Comparison of ENCODE assay signal across 2 cellular contexts in the genomic region with DNA sequence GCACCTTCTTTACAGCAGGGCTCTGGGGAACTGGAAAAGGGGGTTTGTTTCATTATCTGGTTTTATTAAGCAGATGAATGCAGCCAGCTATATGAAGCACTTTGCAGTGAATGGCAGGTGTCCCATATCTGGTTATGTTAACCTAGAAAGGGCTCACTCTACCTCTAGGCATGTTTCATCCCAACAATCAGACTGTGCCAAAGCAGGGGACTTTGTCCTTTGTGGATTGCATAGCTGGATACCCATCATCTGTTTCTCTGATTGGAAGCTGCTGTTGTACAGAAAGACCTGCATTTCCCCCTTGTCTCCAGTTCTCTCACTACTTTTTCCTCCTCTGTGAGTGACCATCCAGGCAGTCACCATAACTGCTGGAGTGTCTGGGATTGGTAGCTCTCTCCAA.
TF ChIP-seq lines count a peak whose summit lies in the region.

No MANE protein-coding gene starts in this region.

TF ChIP-seq in liver, 16 proteins besides CTCF, POLR2A, EP300 and RAD21:
- TF ChIP-seq, protein P1, sequence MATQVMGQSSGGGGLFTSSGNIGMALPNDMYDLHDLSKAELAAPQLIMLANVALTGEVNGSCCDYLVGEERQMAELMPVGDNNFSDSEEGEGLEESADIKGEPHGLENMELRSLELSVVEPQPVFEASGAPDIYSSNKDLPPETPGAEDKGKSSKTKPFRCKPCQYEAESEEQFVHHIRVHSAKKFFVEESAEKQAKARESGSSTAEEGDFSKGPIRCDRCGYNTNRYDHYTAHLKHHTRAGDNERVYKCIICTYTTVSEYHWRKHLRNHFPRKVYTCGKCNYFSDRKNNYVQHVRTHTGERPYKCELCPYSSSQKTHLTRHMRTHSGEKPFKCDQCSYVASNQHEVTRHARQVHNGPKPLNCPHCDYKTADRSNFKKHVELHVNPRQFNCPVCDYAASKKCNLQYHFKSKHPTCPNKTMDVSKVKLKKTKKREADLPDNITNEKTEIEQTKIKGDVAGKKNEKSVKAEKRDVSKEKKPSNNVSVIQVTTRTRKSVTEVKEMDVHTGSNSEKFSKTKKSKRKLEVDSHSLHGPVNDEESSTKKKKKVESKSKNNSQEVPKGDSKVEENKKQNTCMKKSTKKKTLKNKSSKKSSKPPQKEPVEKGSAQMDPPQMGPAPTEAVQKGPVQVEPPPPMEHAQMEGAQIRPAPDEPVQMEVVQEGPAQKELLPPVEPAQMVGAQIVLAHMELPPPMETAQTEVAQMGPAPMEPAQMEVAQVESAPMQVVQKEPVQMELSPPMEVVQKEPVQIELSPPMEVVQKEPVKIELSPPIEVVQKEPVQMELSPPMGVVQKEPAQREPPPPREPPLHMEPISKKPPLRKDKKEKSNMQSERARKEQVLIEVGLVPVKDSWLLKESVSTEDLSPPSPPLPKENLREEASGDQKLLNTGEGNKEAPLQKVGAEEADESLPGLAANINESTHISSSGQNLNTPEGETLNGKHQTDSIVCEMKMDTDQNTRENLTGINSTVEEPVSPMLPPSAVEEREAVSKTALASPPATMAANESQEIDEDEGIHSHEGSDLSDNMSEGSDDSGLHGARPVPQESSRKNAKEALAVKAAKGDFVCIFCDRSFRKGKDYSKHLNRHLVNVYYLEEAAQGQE (IDR thresholded peaks at IDR 0.05), result no peak
- TF ChIP-seq YY1 (IDR thresholded peaks at IDR 0.05) (peak; percentile 16), HNF4A (conservative IDR thresholded peaks at IDR 0.05) (peak; percentile 83 to 85), RXRA (IDR thresholded peaks at IDR 0.05) (peak in 1 of 2 donors; percentile 13), EGR1 (IDR thresholded peaks at IDR 0.05; ENCODE audit: low read depth in 2 of 2) (no peak), SP1 (IDR thresholded peaks at IDR 0.05) (peak; percentile 44), HNF4G (IDR thresholded peaks at IDR 0.05) (peak; percentile 77)
- TF ChIP-seq, protein P2, sequence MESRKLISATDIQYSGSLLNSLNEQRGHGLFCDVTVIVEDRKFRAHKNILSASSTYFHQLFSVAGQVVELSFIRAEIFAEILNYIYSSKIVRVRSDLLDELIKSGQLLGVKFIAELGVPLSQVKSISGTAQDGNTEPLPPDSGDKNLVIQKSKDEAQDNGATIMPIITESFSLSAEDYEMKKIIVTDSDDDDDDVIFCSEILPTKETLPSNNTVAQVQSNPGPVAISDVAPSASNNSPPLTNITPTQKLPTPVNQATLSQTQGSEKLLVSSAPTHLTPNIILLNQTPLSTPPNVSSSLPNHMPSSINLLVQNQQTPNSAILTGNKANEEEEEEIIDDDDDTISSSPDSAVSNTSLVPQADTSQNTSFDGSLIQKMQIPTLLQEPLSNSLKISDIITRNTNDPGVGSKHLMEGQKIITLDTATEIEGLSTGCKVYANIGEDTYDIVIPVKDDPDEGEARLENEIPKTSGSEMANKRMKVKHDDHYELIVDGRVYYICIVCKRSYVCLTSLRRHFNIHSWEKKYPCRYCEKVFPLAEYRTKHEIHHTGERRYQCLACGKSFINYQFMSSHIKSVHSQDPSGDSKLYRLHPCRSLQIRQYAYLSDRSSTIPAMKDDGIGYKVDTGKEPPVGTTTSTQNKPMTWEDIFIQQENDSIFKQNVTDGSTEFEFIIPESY (IDR thresholded peaks at IDR 0.05), result peak; percentile 32

TF ChIP-seq in HepG2, 621 proteins besides CTCF, POLR2A, EP300 and RAD21:
- TF ChIP-seq NFYC (CRISPR knock-in tag; IDR thresholded peaks at IDR 0.05) (no peak), RELA (CRISPR knock-in tag; IDR thresholded peaks at IDR 0.05) (no peak), KDM1A (CRISPR knock-in tag; IDR thresholded peaks at IDR 0.05) (no peak)
